ENCODE assay signal across 21 cellular contexts in the genomic region with DNA sequence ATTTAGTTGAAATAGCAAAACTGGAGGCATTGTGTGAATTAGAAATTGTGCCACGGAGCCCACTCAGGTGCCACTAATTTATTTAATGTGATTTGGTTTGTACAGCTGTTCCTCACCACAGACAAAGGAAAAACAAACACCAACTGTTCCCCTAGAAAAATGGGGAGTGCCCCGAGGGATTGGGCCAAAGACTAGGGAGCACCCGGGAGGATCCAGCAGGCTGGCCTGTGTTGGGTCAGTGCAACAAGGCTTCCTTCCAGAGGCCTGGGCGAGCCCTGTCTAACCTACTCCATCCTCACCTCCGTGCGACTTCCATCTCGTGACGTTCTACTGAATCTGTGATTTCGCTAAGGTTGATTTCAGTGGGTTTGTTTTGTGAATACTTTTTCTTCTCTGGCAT.
"Had no signal": no experiment of that assay in that cellular context is flagged by ENCODE, and none has a peak within 500 bp of the region (broad histone marks: within the 10 kb centered on the region; RNA-seq: fewer than 3 reads in every experiment).

No MANE protein-coding gene starts in this region.

- H3K4me3 ChIP-seq: coronary artery, left lung, testis had no signal

- H3K27ac ChIP-seq: brain microvascular endothelial cell, coronary artery, foreskin keratinocyte, left lung, parathyroid adenoma, testis had no signal

- ATAC-seq: activated CD4-positive, CD25-positive, alpha-beta regulatory T cell treated with anti-CD3 and anti-CD28 coated beads, Interleukin-2, amount 50 U/mL, for 24 hours; activated CD8-positive, alpha-beta T cell treated with anti-CD3 and anti-CD28 coated beads, Interleukin-2, amount 10 ng/mL, durations not matched to agents 7 days and 5 days; activated T-cell treated with anti-CD3 and anti-CD28 coated beads, Interleukin-2, amount 50 U/mL, for 4 hours; foreskin keratinocyte; left lung; sciatic nerve; stimulated activated effector memory CD8-positive, alpha-beta T cell treated with anti-CD3 and anti-CD28 coated beads, Interleukin-12 subunit alpha, Interleukin-12 subunit beta, amount 100 ng/mL, for 72 hours had no signal

- H3K36me3 ChIP-seq: brain microvascular endothelial cell, left lung had no signal

- H3K4me3 Mint-ChIP-seq: activated CD4-positive, alpha-beta T cell treated with anti-CD3 and anti-CD28 coated beads, Interleukin-2, amount 10 ng/mL, durations not matched to agents 7 days and 5 days; activated CD8-positive, alpha-beta T cell treated with anti-CD3 and anti-CD28 coated beads, Interleukin-2, amount 10 ng/mL, durations not matched to agents 7 days and 5 days; activated T-cell treated with anti-CD3 and anti-CD28 coated beads, Interleukin-2, amount 50 U/mL, for 4 hours; stimulated activated effector memory CD8-positive, alpha-beta T cell treated with anti-CD3 and anti-CD28 coated beads, Interleukin-12 subunit alpha, Interleukin-12 subunit beta, amount 100 ng/mL, for 72 hours; T-helper 1 cell treated with Interleukin-12 subunit alpha and Interleukin-12 subunit beta and Interleukin-4 antibody, amounts not matched to agents 30 μg/mL and 1 μg/mL, for 36 hours; type B pancreatic cell had no signal

- H3K4me1 ChIP-seq: foreskin keratinocyte, parathyroid adenoma had no signal

- H3K27ac Mint-ChIP-seq: activated CD4-positive, alpha-beta T cell treated with anti-CD3 and anti-CD28 coated beads, Interleukin-2, amount 10 ng/mL, durations not matched to agents 7 days and 5 days; activated CD8-positive, alpha-beta T cell treated with anti-CD3 and anti-CD28 coated beads, Interleukin-2, amount 10 ng/mL, durations not matched to agents 7 days and 5 days; T-helper 1 cell treated with Interleukin-12 subunit alpha and Interleukin-12 subunit beta and Interleukin-4 antibody, amounts not matched to agents 30 μg/mL and 1 μg/mL, for 36 hours; type B pancreatic cell had no signal

- H3K9me3 Mint-ChIP-seq: activated CD4-positive, alpha-beta T cell treated with anti-CD3 and anti-CD28 coated beads, Interleukin-2, amount 10 ng/mL, durations not matched to agents 7 days and 5 days; activated T-cell treated with anti-CD3 and anti-CD28 coated beads, Interleukin-2, amount 50 U/mL, for 4 hours; stimulated activated effector memory CD8-positive, alpha-beta T cell treated with anti-CD3 and anti-CD28 coated beads, Interleukin-12 subunit alpha, Interleukin-12 subunit beta, amount 100 ng/mL, for 72 hours; T-helper 1 cell treated with Interleukin-12 subunit alpha and Interleukin-12 subunit beta and Interleukin-4 antibody, amounts not matched to agents 30 μg/mL and 1 μg/mL, for 36 hours; type B pancreatic cell had no signal

- H3K9me3 ChIP-seq: left lung, testis had no signal

- H3K27me3 ChIP-seq: brain microvascular endothelial cell, foreskin keratinocyte, left lung, testis had no signal

- H3K36me3 Mint-ChIP-seq: stimulated activated effector memory CD8-positive, alpha-beta T cell treated with anti-CD3 and anti-CD28 coated beads, Interleukin-12 subunit alpha, Interleukin-12 subunit beta, amount 100 ng/mL, for 72 hours; type B pancreatic cell had no signal

- H3K27me3 Mint-ChIP-seq: activated CD4-positive, alpha-beta T cell treated with anti-CD3 and anti-CD28 coated beads, Interleukin-2, amount 10 ng/mL, durations not matched to agents 7 days and 5 days; type B pancreatic cell had no signal

- DNase-seq: activated CD4-positive, alpha-beta T cell treated with anti-CD3 and anti-CD28 coated beads, Interleukin-2, amount 10 ng/mL, durations not matched to agents 7 days and 5 days; activated CD8-positive, alpha-beta T cell treated with anti-CD3 and anti-CD28 coated beads, Interleukin-2, amount 10 ng/mL, durations not matched to agents 7 days and 5 days; activated effector memory CD4-positive, alpha-beta T cell treated with anti-CD3 and anti-CD28 coated beads, Interleukin-2, amount 50 U/mL, for 16 hours; activated naive CD4-positive, alpha-beta T cell treated with anti-CD3 and anti-CD28 coated beads, Interleukin-2, amount 50 U/mL, for 16 hours; activated T-cell treated with anti-CD3 and anti-CD28 coated beads, Interleukin-2, amount 50 U/mL, for 4 hours; aorta; brain microvascular endothelial cell; central memory CD4-positive, alpha-beta T cell; foreskin keratinocyte; kidney; left lung; mammary epithelial cell; stimulated activated CD4-positive, alpha-beta T cell treated with anti-CD3 and anti-CD28 coated beads, Interleukin-4, amount 100 ng/mL, for 24 hours; testis had no signal
